32 cellular contexts compared by ENCODE assay signal in genomic region chr5:115396698-115397097, GRCh38.
"Had no signal": no experiment of that assay in that cellular context is flagged by ENCODE, and none has a peak within 500 bp of the region (broad histone marks: within the 10 kb centered on the region; RNA-seq: fewer than 3 reads in every experiment).

No MANE protein-coding gene starts in this region.

- H3K9me3 ChIP-seq: gastrocnemius medialis, psoas muscle, sigmoid colon, suprapubic skin, tibial artery, upper lobe of right lung had no signal

- H3K4me3 ChIP-seq: cardiac muscle cell, coronary artery, dorsolateral prefrontal cortex, gastrocnemius medialis, hepatocyte, psoas muscle, sigmoid colon, suprapubic skin, tibial artery, upper lobe of right lung had no signal

- DNase-seq: activated CD4-positive, alpha-beta memory T cell treated with anti-CD3 and anti-CD28 coated beads, Interleukin-2, amount 10 ng/mL, durations not matched to agents 7 days and 5 days; activated CD4-positive, alpha-beta T cell treated with anti-CD3 and anti-CD28 coated beads, Interleukin-2, amount 10 ng/mL, durations not matched to agents 7 days and 5 days; activated CD4-positive, CD25-positive, alpha-beta regulatory T cell treated with anti-CD3 and anti-CD28 coated beads, Interleukin-2, amount 50 U/mL, for 72 hours; activated CD8-positive, alpha-beta memory T cell treated with anti-CD3 and anti-CD28 coated beads, Interleukin-2, amount 50 U/mL, for 48 hours; activated gamma-delta T cell treated with Interleukin-2 at 50 U/mL for 16 hours; activated naive CD4-positive, alpha-beta T cell treated with anti-CD3 and anti-CD28 coated beads, Interleukin-2, amount 50 U/mL, for 16 hours; activated T-cell treated with anti-CD3 and anti-CD28 coated beads, Interleukin-2, amount 50 U/mL, for 24 hours; amygdala; cerebellar nuclear complex; dorsolateral prefrontal cortex; effector memory CD4-positive, alpha-beta T cell; gastrocnemius medialis; glutamatergic neuron; islet precursor cell; left cardiac atrium; left ventricle myocardium superior; naive B cell; nucleus accumbens; psoas muscle; sigmoid colon; stimulated activated CD4-positive, alpha-beta T cell treated with anti-CD3 and anti-CD28 coated beads, Interleukin-2, amount 100 ng/mL, for 24 hours; stimulated activated naive CD4-positive, alpha-beta T cell; T-helper 2 cell; tibial artery; upper lobe of right lung had no signal

- H3K27ac Mint-ChIP-seq: activated CD4-positive, alpha-beta memory T cell treated with anti-CD3 and anti-CD28 coated beads, Interleukin-2, amount 10 ng/mL, durations not matched to agents 7 days and 5 days; activated CD4-positive, alpha-beta T cell treated with anti-CD3 and anti-CD28 coated beads, Interleukin-2, amount 10 ng/mL, durations not matched to agents 7 days and 5 days; activated T-cell treated with anti-CD3 and anti-CD28 coated beads, Interleukin-2, amount 50 U/mL, for 24 hours; brain; naive B cell had no signal

- H3K9me3 Mint-ChIP-seq: activated CD4-positive, alpha-beta memory T cell treated with anti-CD3 and anti-CD28 coated beads, Interleukin-2, amount 10 ng/mL, durations not matched to agents 7 days and 5 days; activated T-cell treated with anti-CD3 and anti-CD28 coated beads, Interleukin-2, amount 50 U/mL, for 24 hours; neural crest cell had no signal

- H3K27me3 ChIP-seq: cardiac muscle cell, dorsolateral prefrontal cortex, gastrocnemius medialis, hepatocyte, sigmoid colon, suprapubic skin, tibial artery, upper lobe of right lung had no signal

- H3K36me3 ChIP-seq: cardiac muscle cell, gastrocnemius medialis, sigmoid colon, suprapubic skin, tibial artery, upper lobe of right lung had no signal

- H3K36me3 Mint-ChIP-seq: brain, naive B cell had no signal

- H3K4me1 ChIP-seq: parathyroid adenoma, sigmoid colon, tibial artery had no signal

- H2AFZ ChIP-seq: hepatocyte, parathyroid adenoma had no signal

- H3K27ac ChIP-seq: cardiac muscle cell, coronary artery, dorsolateral prefrontal cortex, gastrocnemius medialis, hepatocyte, parathyroid adenoma, psoas muscle, sigmoid colon, suprapubic skin, tibial artery, upper lobe of right lung had no signal

- H3K79me2 ChIP-seq: hepatocyte, parathyroid adenoma had no signal

- H3K4me2 ChIP-seq: hepatocyte had no signal

- ATAC-seq: gastrocnemius medialis, left cardiac atrium, left ventricle myocardium superior, psoas muscle, upper lobe of right lung had no signal

- H3K9ac ChIP-seq: parathyroid adenoma had no signal

- H3K4me3 Mint-ChIP-seq: activated CD4-positive, alpha-beta memory T cell treated with anti-CD3 and anti-CD28 coated beads, Interleukin-2, amount 10 ng/mL, durations not matched to agents 7 days and 5 days; activated CD4-positive, alpha-beta T cell treated with anti-CD3 and anti-CD28 coated beads, Interleukin-2, amount 10 ng/mL, durations not matched to agents 7 days and 5 days; activated T-cell treated with anti-CD3 and anti-CD28 coated beads, Interleukin-2, amount 50 U/mL, for 24 hours; brain; naive B cell; neural crest cell had no signal

- H3K4me1 Mint-ChIP-seq: activated CD4-positive, alpha-beta memory T cell treated with anti-CD3 and anti-CD28 coated beads, Interleukin-2, amount 10 ng/mL, durations not matched to agents 7 days and 5 days; activated CD4-positive, alpha-beta T cell treated with anti-CD3 and anti-CD28 coated beads, Interleukin-2, amount 10 ng/mL, durations not matched to agents 7 days and 5 days; brain; naive B cell; neural crest cell had no signal
